ENCODE assay signal across 9 cellular contexts in the genomic region with DNA sequence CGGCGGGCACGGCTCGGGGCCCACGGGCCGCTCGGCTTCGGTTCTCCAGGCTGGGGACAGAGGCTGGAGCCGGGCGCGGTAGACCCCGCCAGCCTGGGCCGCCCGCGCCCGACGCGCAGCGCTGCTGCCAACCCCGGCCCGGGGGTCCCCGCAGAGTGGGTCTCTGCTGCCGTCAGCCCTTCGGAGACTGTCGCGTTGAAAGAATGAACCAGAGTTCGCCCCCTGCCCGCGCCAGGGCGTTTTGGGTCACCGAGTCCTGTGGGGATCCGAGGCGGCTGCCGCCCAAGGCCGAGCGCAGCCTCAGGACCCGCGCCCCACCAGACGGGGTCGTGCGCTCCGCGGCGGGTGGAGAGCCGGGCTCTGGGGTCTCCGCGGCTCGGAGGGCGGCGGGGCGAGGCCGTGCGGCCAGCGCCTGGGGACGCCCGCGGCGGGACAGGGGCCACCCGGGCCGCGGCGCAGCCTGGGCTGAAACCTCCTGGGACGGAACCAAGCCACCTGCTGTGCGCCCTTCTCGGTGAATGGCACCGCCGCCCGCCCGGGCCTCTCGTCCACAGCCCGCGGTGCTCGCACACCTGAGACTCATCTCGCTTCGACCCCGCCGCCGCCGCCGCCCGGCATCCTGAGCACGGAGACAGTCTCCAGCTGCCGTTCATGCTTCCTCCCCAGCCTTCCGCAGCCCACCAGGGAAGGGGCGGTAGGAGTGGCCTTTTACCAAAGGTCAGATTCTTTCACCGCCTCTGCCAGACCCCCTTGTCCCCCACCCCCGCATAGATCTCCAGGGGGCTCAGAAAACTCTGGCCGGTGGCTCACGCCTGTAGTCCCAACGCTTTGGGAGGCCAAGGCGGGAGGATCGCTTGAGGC. TPM values are rescaled to one million over a fixed set of nuclear protein-coding genes. Genes with fewer than 3 reads are reported as not detected.
DNase-seq lines count a peak whose midpoint lies in the region; ATAC-seq, FAIRE-seq and TF ChIP-seq lines count a peak whose summit lies in the region.
"Had no signal": no experiment of that assay in that cellular context is flagged by ENCODE, and none has a peak within 500 bp of the region (broad histone marks: within the 10 kb centered on the region; RNA-seq: fewer than 3 reads in every experiment).

No MANE protein-coding gene starts in this region.

- no peaks in the 10 kb centered on the region for H3K79me2 ChIP-seq in endothelial cell of umbilical vein (ENCODE audit: control insufficient read depth, insufficient read depth, low read length)
- H3K79me2 ChIP-seq in neural progenitor cell (ENCODE audit: low read depth) = no peaks in the 10 kb centered on the region

- H3K27me3 ChIP-seq in endothelial cell of umbilical vein (ENCODE audit: control insufficient read depth in 2 of 2, insufficient read depth in 2 of 2, low read length in 2 of 2) (peaks cover 9 to 18% of the 10 kb centered on the region in 2 experiments), neural progenitor cell (peaks cover 54% of the 10 kb centered on the region)

- dilution Hi-C loops in endothelial cell of umbilical vein (cut with MboI; ENCODE audit: extremely low pct_ligation_motif_present, low sequenced_read_pairs) = no loop called here

- no peak for FAIRE-seq in endothelial cell of umbilical vein (lab: Jason Lieb, UNC)

- H3K4me3 Mint-ChIP-seq in T-cell (peak overlapping the region; percentile 62 to 79 (median 71)), neural progenitor cell (peak overlapping the region; percentile 79)

- H3K27ac ChIP-seq in endothelial cell of umbilical vein (ENCODE audit: insufficient read depth, low read depth, low read length) = no peak overlapping the region
- no peak overlapping the region for H3K27ac ChIP-seq in neural progenitor cell

- POLR2A ChIA-PET in T-cell (lab: Charles Lee) = interaction anchor here (0.6 to 0.7 kb wide), 3 partner anchors 27 to 485 kb away, joined by 4 to 5 read pairs (median 4); no protein-coding TSS in a partner anchor
- POLR2A ChIA-PET in endothelial cell of umbilical vein (lab: Charles Lee) = interaction anchor here (0.6 to 1.0 kb wide), 2 partner anchors 10 to 57 kb away, joined by 3 read pairs; no protein-coding TSS in a partner anchor

- intact Hi-C loops in endothelial cell of umbilical vein (cut with micrococcal nuclease) = no loop called here

- H2AFZ ChIP-seq in endothelial cell of umbilical vein (ENCODE audit: low read depth, low read length) (peak overlapping the region; percentile 74), neural progenitor cell (replicated peaks) (peak overlapping the region; percentile 78)

- peak in 10 of 34 experiments; percentile 15 to 49 (median 32) for DNase-seq in T-cell
- no peak for DNase-seq in endothelial cell of umbilical vein (ENCODE audit: low read depth, low spot score)
- peak; percentile 58 for DNase-seq in neural progenitor cell (ENCODE audit: low spot score)
- no peak for DNase-seq in NCI-H187 (lab: John Stamatoyannopoulos, UW)
- DNase-seq in NCI-H1930 (lab: John Stamatoyannopoulos, UW) = no peak

- peak; percentile 25 to 43 (median 26) for ATAC-seq in T-cell (replicated peaks in 1 of 4)
- no peak for ATAC-seq in GM19467 (IDR thresholded peaks at IDR 0.05; ENCODE audit: unreplicated experiment)
- no peak for ATAC-seq in HG03354 (IDR thresholded peaks at IDR 0.05; ENCODE audit: poor library complexity, severe bottlenecking, unreplicated experiment)

- peak overlapping the region; percentile 49 for H3K4me3 ChIP-seq in GM12875 (ENCODE audit: low read depth, low read length)
- H3K4me3 ChIP-seq in endothelial cell of umbilical vein (replicated peaks in 1 of 3; ENCODE audit: insufficient read depth in 1 of 3, low read depth in 1 of 3, low read length in 3 of 3) = peak overlapping the region in 2 of 3 experiments; percentile 20 to 29
- H3K4me3 ChIP-seq in neural progenitor cell = peak overlapping the region; percentile 50

- H3K27ac Mint-ChIP-seq in T-cell = peak overlapping the region in 1 of 2 donors; percentile 61
- H3K27ac Mint-ChIP-seq in neural progenitor cell = no peak overlapping the region

- BruUV-seq in endothelial cell of umbilical vein (replicated peaks; lab: Mats Ljungman, UMichigan) = no TSS peak

- H3K4me1 ChIP-seq in endothelial cell of umbilical vein (ENCODE audit: control insufficient read depth, extremely low read depth, insufficient read depth, low read length) (peaks cover 8% of the 10 kb centered on the region), neural progenitor cell (peaks cover 3% of the 10 kb centered on the region)

- H3K27me3 Mint-ChIP-seq in T-cell (peaks cover 8% of the 10 kb centered on the region in 2 donors), neural progenitor cell (ENCODE audit: insufficient read depth, low read depth) (peaks cover 43% of the 10 kb centered on the region)

- peaks cover 45% of the 10 kb centered on the region for H3F3A ChIP-seq in neural progenitor cell (ENCODE audit: low read depth)

- H3K36me3 Mint-ChIP-seq in T-cell (peaks cover 12% of the 10 kb centered on the region), neural progenitor cell (peaks cover 12% of the 10 kb centered on the region)

- peaks cover 10 to 17% (median 15%) of the 10 kb centered on the region in 3 donors for H3K4me1 Mint-ChIP-seq in T-cell
- H3K4me1 Mint-ChIP-seq in neural progenitor cell = peaks cover 13% of the 10 kb centered on the region

- CTCF ChIA-PET in T-cell (lab: Charles Lee) = interaction anchor here (0.6 to 0.7 kb wide), 4 partner anchors 15 to 187 kb away, joined by 3 to 4 read pairs (median 4); no protein-coding TSS in a partner anchor
- CTCF ChIA-PET in endothelial cell of umbilical vein (lab: Charles Lee) = interaction anchor here (0.6 to 0.9 kb wide), 4 partner anchors 12 to 166 kb away, joined by 3 to 4 read pairs (median 4); no protein-coding TSS in a partner anchor

- H3K9me3 ChIP-seq in endothelial cell of umbilical vein (replicated peaks; ENCODE audit: control insufficient read depth, insufficient read depth, low read length) (no peaks in the 10 kb centered on the region), neural progenitor cell (ENCODE audit: low read depth) (no peaks in the 10 kb centered on the region)

- no peak for TF ChIP-seq POLR2A in endothelial cell of umbilical vein (IDR thresholded peaks at IDR 0.05; ENCODE audit: low read depth, low read length)

- no peaks in the 10 kb centered on the region for H3K9me3 Mint-ChIP-seq in T-cell
- H3K9me3 Mint-ChIP-seq in neural progenitor cell = no peaks in the 10 kb centered on the region

- H3K36me3 ChIP-seq in endothelial cell of umbilical vein (ENCODE audit: control insufficient read depth in 2 of 2, extremely low read depth in 1 of 2, insufficient read depth in 2 of 2, low read length in 2 of 2) (peaks cover 6 to 8% of the 10 kb centered on the region in 2 experiments), neural progenitor cell (no peaks in the 10 kb centered on the region)

- TF ChIP-seq CTCF in GM12875 (IDR thresholded peaks at IDR 0.05; ENCODE audit: borderline replicate concordance, insufficient read depth, low read depth, low read length) = no peak
- no peak for TF ChIP-seq CTCF in endothelial cell of umbilical vein (IDR thresholded peaks at IDR 0.05; ENCODE audit: extremely low read depth in 1 of 2, insufficient read depth in 1 of 2, low read depth in 1 of 2, low read length in 2 of 2)
- no peak for TF ChIP-seq CTCF in neural progenitor cell (IDR thresholded peaks at IDR 0.05)

- peak overlapping the region; percentile 57 for H3K4me2 ChIP-seq in endothelial cell of umbilical vein (ENCODE audit: insufficient read depth, low read length)
- H3K4me2 ChIP-seq in neural progenitor cell = peak overlapping the region; percentile 79

- H4K20me1 ChIP-seq in endothelial cell of umbilical vein (replicated peaks; ENCODE audit: control insufficient read depth, extremely low read depth, insufficient read depth, low read length) (no peaks in the 10 kb centered on the region), neural progenitor cell (ENCODE audit: low read depth) (peaks cover 46% of the 10 kb centered on the region)

- no peaks in the 10 kb centered on the region for H3K9me1 ChIP-seq in endothelial cell of umbilical vein (replicated peaks; ENCODE audit: control insufficient read depth, extremely low read depth, insufficient read depth, low read length)

- no peak overlapping the region for H3K9ac ChIP-seq in endothelial cell of umbilical vein (replicated peaks; ENCODE audit: extremely low read depth, insufficient read depth, low read length)
- H3K9ac ChIP-seq in neural progenitor cell = no peak overlapping the region

RNA-seq across cellular contexts. Expression of a gene that starts 0.7 kb away (rescaled TPM):
- total RNA-seq in T-cell (1 to 10 TPM in 2 of 5 donors, under 1 TPM in 2, not detected in 1; 0.35 to 1.4 (median 0.88) TPM), endothelial cell of umbilical vein (0.23 and 0.31 TPM in 2 replicates), neural progenitor cell (ENCODE audit: low replicate concordance) (0.30 and 0.53 TPM in 2 replicates)
- 0.11 and 0.13 TPM in 2 replicates for polyA plus RNA-seq in endothelial cell of umbilical vein
- 0.06 and 0.08 TPM in 2 replicates for polyA plus RNA-seq in endothelial cell of umbilical vein (2011; cell fraction: cytosol; rRNA removed)
- polyA plus RNA-seq in endothelial cell of umbilical vein (2011; cell fraction: nucleus; rRNA removed) = 0.22 and 0.36 TPM in 2 replicates
- 0.80 and 0.97 TPM in 2 replicates for polyA plus RNA-seq in endothelial cell of umbilical vein (2012)
- 0.15 TPM in 1 of 2 replicates, not detected in the other for polyA minus RNA-seq in endothelial cell of umbilical vein
- polyA minus RNA-seq in endothelial cell of umbilical vein (2011; cell fraction: cytosol; rRNA and poly(A)+ RNA removed) = not detected
- polyA minus RNA-seq in endothelial cell of umbilical vein (2011; cell fraction: nucleus; rRNA and poly(A)+ RNA removed) = 0.24 TPM in 1 of 2 replicates, not detected in the other

RNA-seq across cellular contexts. Expression of a gene that starts 21.3 kb away (rescaled TPM):
- total RNA-seq in T-cell (under 1 TPM in 2 of 5 donors, not detected in 3; 0.44 to 0.66 TPM), endothelial cell of umbilical vein (3.4 and 5.4 TPM in 2 replicates), neural progenitor cell (ENCODE audit: low replicate concordance) (0.24 and 0.46 TPM in 2 replicates)
- 2.2 and 3.1 TPM in 2 replicates for polyA plus RNA-seq in endothelial cell of umbilical vein
- 1.9 and 2.3 TPM in 2 replicates for polyA plus RNA-seq in endothelial cell of umbilical vein (2011; cell fraction: cytosol; rRNA removed)
- 6.7 and 7.0 TPM in 2 replicates for polyA plus RNA-seq in endothelial cell of umbilical vein (2011; cell fraction: nucleus; rRNA removed)
- 1.6 and 3.1 TPM in 2 replicates for polyA plus RNA-seq in endothelial cell of umbilical vein (2012)
- 1.9 and 2.0 TPM in 2 replicates for polyA minus RNA-seq in endothelial cell of umbilical vein
- polyA minus RNA-seq in endothelial cell of umbilical vein (2011; cell fraction: cytosol; rRNA and poly(A)+ RNA removed) = not detected
- 2.3 and 3.7 TPM in 2 replicates for polyA minus RNA-seq in endothelial cell of umbilical vein (2011; cell fraction: nucleus; rRNA and poly(A)+ RNA removed)
- total RNA-seq: NCI-H460 had no signal

RNA-seq across cellular contexts. Expression of a gene that starts 21.7 kb away (rescaled TPM):
- total RNA-seq in T-cell (10 to 100 TPM; 39.8 to 85.1 (median 41.3) TPM), endothelial cell of umbilical vein (48.4 and 49.9 TPM in 2 replicates), neural progenitor cell (ENCODE audit: low replicate concordance) (114 and 131 TPM in 2 replicates)
- polyA plus RNA-seq in endothelial cell of umbilical vein = 52.5 and 55.4 TPM in 2 replicates
- polyA plus RNA-seq in endothelial cell of umbilical vein (2011; cell fraction: cytosol; rRNA removed) = 61.4 and 63.7 TPM in 2 replicates
- polyA plus RNA-seq in endothelial cell of umbilical vein (2011; cell fraction: nucleus; rRNA removed) = 46.9 and 53.6 TPM in 2 replicates
- polyA plus RNA-seq in endothelial cell of umbilical vein (2012) = 61.5 and 66.8 TPM in 2 replicates
- 38.9 and 42.3 TPM in 2 replicates for polyA minus RNA-seq in endothelial cell of umbilical vein
- 17.0 TPM for polyA minus RNA-seq in endothelial cell of umbilical vein (2011; cell fraction: cytosol; rRNA and poly(A)+ RNA removed)
- polyA minus RNA-seq in endothelial cell of umbilical vein (2011; cell fraction: nucleus; rRNA and poly(A)+ RNA removed) = 29.7 and 35.5 TPM in 2 replicates

RNA-seq across cellular contexts. Expression of a gene that starts 30.2 kb away (rescaled TPM):
- not detected for total RNA-seq in T-cell
- not detected in 2 replicates for total RNA-seq in endothelial cell of umbilical vein
- not detected in 2 replicates for polyA plus RNA-seq in endothelial cell of umbilical vein
- polyA plus RNA-seq in endothelial cell of umbilical vein (2011; cell fraction: cytosol; rRNA removed) = not detected in 2 replicates
- not detected in 2 replicates for polyA plus RNA-seq in endothelial cell of umbilical vein (2011; cell fraction: nucleus; rRNA removed)
- not detected in 2 replicates for polyA plus RNA-seq in endothelial cell of umbilical vein (2012)
- not detected in 2 replicates for polyA minus RNA-seq in endothelial cell of umbilical vein
- polyA minus RNA-seq in endothelial cell of umbilical vein (2011; cell fraction: cytosol; rRNA and poly(A)+ RNA removed) = not detected
- polyA minus RNA-seq in endothelial cell of umbilical vein (2011; cell fraction: nucleus; rRNA and poly(A)+ RNA removed) = not detected in 2 replicates
- not detected in 2 replicates for total RNA-seq in neural progenitor cell (ENCODE audit: low replicate concordance)
- total RNA-seq: NCI-H460 had no signal

Comparison
In these comparisons a context has a peak if more than half of its experiments do, and no peak if none do; other contexts are left out.
1. ATAC-seq: peak in T-cell (4 of 4); none in GM19467 (single experiment) and HG03354 (single experiment).
2. Peak in every context shown above with its lines, with median percentiles within 50 percentile points of each other: H3K4me3 ChIP-seq.